Comparison of ENCODE assay signal across 13 cellular contexts in the genomic region with DNA sequence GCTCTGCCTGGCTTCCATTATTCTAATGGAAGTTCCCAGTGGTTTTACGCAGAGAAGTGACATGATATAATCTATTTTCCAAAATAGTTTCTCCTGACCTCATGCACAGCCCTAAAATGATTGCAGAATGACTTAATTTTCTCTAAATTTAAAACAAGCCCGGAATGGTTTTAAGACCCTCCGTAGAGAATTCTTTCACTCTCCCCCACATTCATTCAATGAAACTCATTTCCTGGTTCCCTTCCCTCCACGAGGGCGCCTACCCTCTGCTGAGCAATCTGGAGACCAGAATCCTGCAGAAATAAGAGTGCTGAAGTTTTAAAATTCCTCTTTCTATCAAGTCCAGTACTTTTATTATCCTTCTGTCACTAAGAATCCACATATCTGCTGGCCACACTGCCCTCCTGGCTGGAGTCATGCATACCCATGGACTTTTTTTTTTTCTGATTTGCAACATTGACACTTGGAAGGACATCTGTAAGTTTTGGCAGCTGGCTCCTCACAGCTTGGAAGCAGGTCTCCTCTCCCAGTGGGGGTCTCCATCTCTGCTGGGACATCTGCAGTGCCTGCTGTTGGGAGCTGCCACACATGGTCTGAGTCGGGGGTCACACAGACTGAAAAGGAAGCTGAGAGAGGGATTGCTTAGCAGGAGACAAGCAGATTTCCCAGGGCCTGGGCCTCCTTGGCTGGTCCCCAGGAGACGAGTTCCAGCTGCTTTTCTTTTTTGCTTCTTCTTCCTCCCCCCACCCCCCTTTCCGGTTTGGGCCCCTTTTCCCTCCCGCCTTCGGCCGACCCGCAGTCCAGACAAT.
DNase-seq lines count a peak whose midpoint lies in the region; ATAC-seq and TF ChIP-seq lines count a peak whose summit lies in the region.
"Had no signal": no experiment of that assay in that cellular context is flagged by ENCODE, and none has a peak within 500 bp of the region (broad histone marks: within the 10 kb centered on the region; RNA-seq: fewer than 3 reads in every experiment).

No MANE protein-coding gene starts in this region.

- H3K27ac ChIP-seq in H9 (ENCODE audit: insufficient read length, low read depth, low read length) (no peak overlapping the region), iPS-20b (ENCODE audit: low read length) (no peak overlapping the region), skeletal muscle tissue (ENCODE audit: low read depth, low read length) (peak overlapping the region; percentile 36)

- peaks cover 19 to 28% of the 10 kb centered on the region in 2 experiments for H3K9me3 Mint-ChIP-seq in H9
- H3K9me3 Mint-ChIP-seq in activated naive CD4-positive, alpha-beta T cell treated with anti-CD3 and anti-CD28 coated beads, Interleukin-2, amount 50 U/mL, for 72 hours = peaks cover 16 to 17% of the 10 kb centered on the region in 2 donors

- peak overlapping the region in 2 of 3 experiments; percentile 59 to 84; a peak in 3 of 7 replicates for H3K27ac Mint-ChIP-seq in H9
- H3K27ac Mint-ChIP-seq in activated naive CD4-positive, alpha-beta T cell treated with anti-CD3 and anti-CD28 coated beads, Interleukin-2, amount 50 U/mL, for 72 hours = no peak overlapping the region
- H3K27ac Mint-ChIP-seq: T-cell had no signal

- H2BK20ac ChIP-seq in H9 (ENCODE audit: low read depth, low read length, poor library complexity, severe bottlenecking) = no peak overlapping the region

- no peak overlapping the region for H3T11ph ChIP-seq in H9 (ENCODE audit: low read length)

- no peak overlapping the region for H4K8ac ChIP-seq in H9 (replicated peaks; ENCODE audit: insufficient read length, low read depth, low read length)

- H3K4me1 ChIP-seq in H9 (ENCODE audit: insufficient read depth, low read length) = no peaks in the 10 kb centered on the region; the same call in 1 of the 2 replicates
- H3K4me1 ChIP-seq in iPS-20b (ENCODE audit: insufficient read depth, low read length) = peaks cover 5% of the 10 kb centered on the region; the same call in 1 of the 2 replicates
- peaks cover 0 to 6% (median 3%) of the 10 kb centered on the region in 3 donors for H3K4me1 ChIP-seq in skeletal muscle tissue (ENCODE audit: control insufficient read depth in 3 of 3, insufficient read depth in 3 of 3, low read length in 3 of 3)

- no peaks in the 10 kb centered on the region for H4K20me1 ChIP-seq in H9 (ENCODE audit: control insufficient read depth, insufficient read depth, insufficient read length)

- H3K27me3 Mint-ChIP-seq in H9 (ENCODE audit: low read depth) = no peaks in the 10 kb centered on the region; the same call in 1 of the 2 replicates

- H3K23me2 ChIP-seq in H9 (ENCODE audit: insufficient read length, low read depth, low read length, poor library complexity, severe bottlenecking) = no peaks in the 10 kb centered on the region

- DNase-seq in H9 (peak; percentile 28), cardiac fibroblast (ENCODE audit: low read depth in 2 of 2) (peak; percentile 64 to 66), NCI-H1930 (lab: John Stamatoyannopoulos, UW) (no peak)
- no peak for DNase-seq in activated T-cell treated with anti-CD3 and anti-CD28 coated beads, Interleukin-2, amount 50 U/mL, for 1 hour
- DNase-seq in activated naive CD4-positive, alpha-beta T cell treated with anti-CD3 and anti-CD28 coated beads, Interleukin-2, amount 50 U/mL, for 72 hours (ENCODE audit: low spot score in 2 of 2) = no peak
- DNase-seq: activated CD4-positive, alpha-beta T cell treated with anti-CD3 and anti-CD28 coated beads, Interleukin-2, amount 50 U/mL, for 4 hours; activated naive CD4-positive, alpha-beta T cell; CD8-positive, alpha-beta memory T cell; NCI-H1694; T-cell had no signal

- H2AFZ ChIP-seq in H9 (ENCODE audit: low read length) = no peak overlapping the region

- no peak overlapping the region for H2BK12ac ChIP-seq in H9 (ENCODE audit: insufficient read length, low read depth, low read length)

- TF ChIP-seq CTCF in H9 (conservative IDR thresholded peaks at IDR 0.05) (no peak), cardiac fibroblast (IDR thresholded peaks at IDR 0.05; ENCODE audit: low read depth, low read length) (no peak)

- H3K23ac ChIP-seq in H9 (ENCODE audit: insufficient read length, low read depth, low read length) = no peak overlapping the region

- no peak overlapping the region for H3K4me3 ChIP-seq in cardiac fibroblast (replicated peaks in 1 of 2; ENCODE audit: low read depth in 2 of 2, low read length in 2 of 2)
- no peak overlapping the region for H3K4me3 ChIP-seq in iPS-20b (ENCODE audit: low read length)
- peak overlapping the region in 1 of 3 donors; percentile 29 for H3K4me3 ChIP-seq in skeletal muscle tissue (ENCODE audit: low read length in 3 of 3)

- H3K18ac ChIP-seq in H9 (ENCODE audit: insufficient read length, low read depth, low read length) = no peak overlapping the region

- H3K9me3 ChIP-seq in H9 (ENCODE audit: control insufficient read depth, low read depth, low read length) (no peaks in the 10 kb centered on the region), iPS-20b (ENCODE audit: insufficient read depth, low read depth, low read length) (peaks cover 11% of the 10 kb centered on the region; the same call in 1 of the 2 replicates), skeletal muscle tissue (ENCODE audit: control insufficient read depth in 3 of 3, low read length in 3 of 3) (peaks cover 0 to 6% (median 2%) of the 10 kb centered on the region in 3 donors)

- no peak overlapping the region for H2BK5ac ChIP-seq in H9 (ENCODE audit: insufficient read length, low read length)

- no peak overlapping the region for H2AK5ac ChIP-seq in H9 (ENCODE audit: insufficient read length, low read length)

- no peak overlapping the region for H3K9ac ChIP-seq in H9 (ENCODE audit: extremely low read depth, insufficient read length, low read length)
- peak overlapping the region; percentile 11; the same call in 1 of the 2 replicates for H3K9ac ChIP-seq in iPS-20b (ENCODE audit: low read depth, low read length)
- no peak overlapping the region for H3K9ac ChIP-seq in skeletal muscle tissue (ENCODE audit: low read depth in 1 of 3, low read length in 3 of 3)

- H3K36me3 ChIP-seq in iPS-20b (ENCODE audit: insufficient read depth, low read depth, low read length) = no peaks in the 10 kb centered on the region
- H3K36me3 ChIP-seq in skeletal muscle tissue (ENCODE audit: control insufficient read depth in 3 of 3, insufficient read depth in 3 of 3, low read length in 3 of 3) = no peaks in the 10 kb centered on the region

- no peak overlapping the region; a peak in 1 of 5 replicates for H3K4me3 Mint-ChIP-seq in H9
- H3K4me3 Mint-ChIP-seq: CD8-positive, alpha-beta memory T cell; T-cell had no signal

- H4K5ac ChIP-seq in H9 (ENCODE audit: insufficient read length, low read depth, low read length) = no peak overlapping the region

- H2BK120ac ChIP-seq in H9 (ENCODE audit: low read depth, low read length, poor library complexity, severe bottlenecking) = no peak overlapping the region

- H3K27me3 ChIP-seq in H9 (ENCODE audit: insufficient read depth, low read length) (no peaks in the 10 kb centered on the region), iPS-20b (ENCODE audit: insufficient read depth, low read length) (no peaks in the 10 kb centered on the region), skeletal muscle tissue (ENCODE audit: control insufficient read depth in 3 of 3, insufficient read depth in 3 of 3, low read length in 3 of 3) (no peaks in the 10 kb centered on the region)

- no peak overlapping the region for H3K14ac ChIP-seq in H9 (ENCODE audit: insufficient read depth, low read length)

- WGBS in H9 (ENCODE audit: extremely low coverage, insufficient read length, low lambda C conversion rate) = no CpG with 5 or more reads among the region's 12 CpGs

- H3K4me2 ChIP-seq in H9 (ENCODE audit: insufficient read depth, insufficient read length, low read length) = no peak overlapping the region

- peaks cover 4 to 17% (median 13%) of the 10 kb centered on the region in 3 experiments for H3K36me3 Mint-ChIP-seq in H9 (ENCODE audit: insufficient read depth in 1 of 3, low read depth in 3 of 3)
- peaks cover 14 to 18% of the 10 kb centered on the region in 2 donors for H3K36me3 Mint-ChIP-seq in activated naive CD4-positive, alpha-beta T cell treated with anti-CD3 and anti-CD28 coated beads, Interleukin-2, amount 50 U/mL, for 72 hours
- H3K36me3 Mint-ChIP-seq: CD8-positive, alpha-beta memory T cell; T-cell had no signal

- no peaks in the 10 kb centered on the region for H3K79me1 ChIP-seq in H9 (ENCODE audit: insufficient read depth, low read depth, low read length, poor library complexity, severe bottlenecking)

- no peak overlapping the region for H4K91ac ChIP-seq in H9 (ENCODE audit: insufficient read length, low read depth, low read length)

- H3K79me2 ChIP-seq in H9 (ENCODE audit: insufficient read depth, low read length) = no peaks in the 10 kb centered on the region

- no peak overlapping the region for H3K56ac ChIP-seq in H9 (ENCODE audit: insufficient read length, low read depth, low read length)

- no peak overlapping the region for H3K4ac ChIP-seq in H9 (ENCODE audit: low read depth, low read length)

- no peak overlapping the region for H2BK15ac ChIP-seq in H9 (ENCODE audit: low read depth, low read length)

- no peak for ATAC-seq in activated naive CD4-positive, alpha-beta T cell treated with anti-CD3 and anti-CD28 coated beads, Interleukin-2, amount 50 U/mL, for 72 hours
- no peak for ATAC-seq in GM19328 (IDR thresholded peaks at IDR 0.05; ENCODE audit: unreplicated experiment)
- ATAC-seq: T-cell had no signal

- peaks cover 9 to 10% of the 10 kb centered on the region in 2 experiments for H3K4me1 Mint-ChIP-seq in H9
- H3K4me1 Mint-ChIP-seq: CD8-positive, alpha-beta memory T cell; T-cell had no signal

Comparison
In these comparisons a context has a peak if more than half of its experiments do, and no peak if none do; other contexts are left out.
1. DNase-seq: peak in H9 (single experiment) and cardiac fibroblast (2 of 2); none in activated T-cell treated with anti-CD3 and anti-CD28 coated beads, Interleukin-2, amount 50 U/mL, for 1 hour (single experiment), NCI-H1930 (0 of 2) and activated naive CD4-positive, alpha-beta T cell treated with anti-CD3 and anti-CD28 coated beads, Interleukin-2, amount 50 U/mL, for 72 hours (0 of 2).
2. H3K27ac Mint-ChIP-seq: peak in H9 (2 of 3); none in activated naive CD4-positive, alpha-beta T cell treated with anti-CD3 and anti-CD28 coated beads, Interleukin-2, amount 50 U/mL, for 72 hours (0 of 2).